In genomic region chr9:1879501-1879900, GRCh38 we compare ENCODE assay signal across 12 cellular contexts.
DNase-seq lines count a peak whose midpoint lies in the region; ATAC-seq, FAIRE-seq and TF ChIP-seq lines count a peak whose summit lies in the region.
"Had no signal": no experiment of that assay in that cellular context is flagged by ENCODE, and none has a peak within 500 bp of the region (broad histone marks: within the 10 kb centered on the region; RNA-seq: fewer than 3 reads in every experiment).

No MANE protein-coding gene starts in this region.

- TF ChIP-seq POLR2A in GM12891 (IDR thresholded peaks at IDR 0.05; ENCODE audit: low read depth, low read length), result peak; percentile 17; the same call in 1 of the 2 replicates

- DNase-seq in GM12891 (ENCODE audit: insufficient read length, low spot score) (peak; percentile 16), T-helper 17 cell (no peak), NOMO-1 treated with DMSO at 0.1 percent for 48 hours (lab: John Stamatoyannopoulos, UW; ENCODE audit: unreplicated experiment) (no peak), HT-29 (ENCODE audit: low spot score) (no peak), SW 1271 (lab: John Stamatoyannopoulos, UW) (no peak)
- DNase-seq: erythroblast, SHP77 had no signal

- ATAC-seq in GM18873 (IDR thresholded peaks at IDR 0.05; ENCODE audit: low FRiP score, unreplicated experiment) (peak; percentile 39), HG02571 (IDR thresholded peaks at IDR 0.05; ENCODE audit: unreplicated experiment) (peak; percentile 36), HG03439 (IDR thresholded peaks at IDR 0.05; ENCODE audit: unreplicated experiment) (peak; percentile 43), T-helper 17 cell (no peak)

- no peak overlapping the region for H3K27ac Mint-ChIP-seq in T-helper 17 cell
- H3K27ac Mint-ChIP-seq: brain, IgD-negative memory B cell had no signal

- H3K9me3 ChIP-seq in T-helper 17 cell (ENCODE audit: control insufficient read depth, low read length, poor library complexity, severe bottlenecking), result no peaks in the 10 kb centered on the region

- H3K4me3 Mint-ChIP-seq in T-helper 17 cell, result no peak overlapping the region
- H3K4me3 Mint-ChIP-seq: brain, IgD-negative memory B cell had no signal

- no peak for FAIRE-seq in GM12891 (lab: Jason Lieb, UNC)

- H3K27me3 Mint-ChIP-seq in T-helper 17 cell, result peaks cover 24% of the 10 kb centered on the region
- H3K27me3 Mint-ChIP-seq: brain, IgD-negative memory B cell had no signal

- peaks cover 3% of the 10 kb centered on the region for H3K36me3 Mint-ChIP-seq in T-helper 17 cell (ENCODE audit: low read depth)
- H3K36me3 Mint-ChIP-seq: brain, IgD-negative memory B cell had no signal

- H3K4me1 Mint-ChIP-seq in T-helper 17 cell, result peaks cover 10% of the 10 kb centered on the region
- H3K4me1 Mint-ChIP-seq: brain had no signal

TF ChIP-seq in GM12891, 5 proteins besides CTCF, POLR2A, EP300 and RAD21:
- TF ChIP-seq SPI1 (IDR thresholded peaks at IDR 0.05; ENCODE audit: low read depth, low read length), result no peak
- TF ChIP-seq PAX5 (IDR thresholded peaks at IDR 0.05; ENCODE audit: insufficient read depth, low read length, severe bottlenecking), result no peak
- TF ChIP-seq TAF1 (IDR thresholded peaks at IDR 0.05; ENCODE audit: low read depth, low read length), result no peak
- TF ChIP-seq POU2F2 (IDR thresholded peaks at IDR 0.05; ENCODE audit: low read depth, low read length), result no peak
- no peak for TF ChIP-seq POLR2AphosphoS5 (IDR thresholded peaks at IDR 0.05; ENCODE audit: low read depth, low read length)
